In genomic region chr10:128540806-128541739, GRCh38 we compare ENCODE assay signal across 11 cellular contexts.
DNase-seq lines count a peak whose midpoint lies in the region; ATAC-seq and TF ChIP-seq lines count a peak whose summit lies in the region.
"Had no signal": no experiment of that assay in that cellular context is flagged by ENCODE, and none has a peak within 500 bp of the region (broad histone marks: within the 10 kb centered on the region; RNA-seq: fewer than 3 reads in every experiment).

No MANE protein-coding gene starts in this region.

- peak; percentile 9 for TF ChIP-seq CTCF in cardiac muscle cell (IDR thresholded peaks at IDR 0.05; ENCODE audit: low read depth, low read length)
- no peak for TF ChIP-seq CTCF in osteocyte (IDR thresholded peaks at IDR 0.05)

- ATAC-seq in effector memory CD8-positive, alpha-beta T cell (replicated peaks), result no peak

- no peak overlapping the region for H4K91ac ChIP-seq in neuronal stem cell (ENCODE audit: low read depth, low read length, poor library complexity)

- peak overlapping the region; percentile 2 for H3K4me3 ChIP-seq in cardiac muscle cell
- peak overlapping the region in 1 of 2 donors; percentile 72 for H3K4me3 ChIP-seq in neuronal stem cell (ENCODE audit: low read length in 2 of 2)

- H3K27me3 ChIP-seq in cardiac muscle cell (no peaks in the 10 kb centered on the region), neuronal stem cell (ENCODE audit: control insufficient read depth in 3 of 3, insufficient read depth in 3 of 3, low read depth in 1 of 3, low read length in 3 of 3) (peaks cover 0 to 36% (median 2%) of the 10 kb centered on the region in 3 experiments)

- H3K4me1 ChIP-seq in cardiac muscle cell (ENCODE audit: low read depth) (peaks cover 41% of the 10 kb centered on the region), neuronal stem cell (ENCODE audit: control insufficient read depth in 2 of 2, insufficient read depth in 1 of 2, low read depth in 1 of 2, low read length in 2 of 2) (peaks cover 0 to 3% of the 10 kb centered on the region in 2 donors)

- H3K18ac ChIP-seq in neuronal stem cell (ENCODE audit: low read length), result peak overlapping the region; percentile 79

- no peaks in the 10 kb centered on the region for H3K36me3 ChIP-seq in cardiac muscle cell
- H3K36me3 ChIP-seq in neuronal stem cell (replicated peaks in 1 of 2; ENCODE audit: control insufficient read depth in 2 of 2, insufficient read depth in 2 of 2, low read length in 2 of 2), result no peaks in the 10 kb centered on the region

- no CpG with 5 or more reads among the region's 45 CpGs for WGBS in neuronal stem cell (ENCODE audit: extremely low coverage in 2 of 2, insufficient read length in 2 of 2, insufficient replicate concordance in 1 of 2), 2 donors

- no peak overlapping the region for H3K23ac ChIP-seq in neuronal stem cell (ENCODE audit: low read depth, low read length, poor library complexity)

- no peak overlapping the region for H3K4ac ChIP-seq in neuronal stem cell (ENCODE audit: low read length)

- H3K27ac ChIP-seq in cardiac muscle cell, result peak overlapping the region; percentile 70
- H3K27ac ChIP-seq in neuronal stem cell (replicated peaks; ENCODE audit: low read length), result no peak overlapping the region

- no peak overlapping the region for H4K8ac ChIP-seq in neuronal stem cell (ENCODE audit: low read depth, low read length)

- peak overlapping the region; percentile 53 for H2AFZ ChIP-seq in neuronal stem cell (ENCODE audit: low read length)

- no peaks in the 10 kb centered on the region for H3K27me3 Mint-ChIP-seq in osteocyte (ENCODE audit: unreplicated experiment)
- H3K27me3 Mint-ChIP-seq in effector memory CD8-positive, alpha-beta T cell, result peaks cover 39 to 54% of the 10 kb centered on the region in 2 donors

- no peak overlapping the region for H2BK15ac ChIP-seq in neuronal stem cell (ENCODE audit: low read length)

- no peaks in the 10 kb centered on the region for H3K79me1 ChIP-seq in neuronal stem cell (ENCODE audit: low read depth, low read length)

- no peak overlapping the region for H3K14ac ChIP-seq in neuronal stem cell (ENCODE audit: low read length)

- peak overlapping the region; percentile 88 for H3K4me2 ChIP-seq in neuronal stem cell (ENCODE audit: insufficient read depth, low read length, poor library complexity, severe bottlenecking)

- no peak overlapping the region for H3K27ac Mint-ChIP-seq in osteocyte (ENCODE audit: unreplicated experiment)
- no peak overlapping the region for H3K27ac Mint-ChIP-seq in effector memory CD8-positive, alpha-beta T cell

- H3K9ac ChIP-seq in neuronal stem cell (ENCODE audit: low read depth, low read length, poor library complexity), result no peak overlapping the region

- H3K36me3 Mint-ChIP-seq in osteocyte (ENCODE audit: unreplicated experiment), result no peaks in the 10 kb centered on the region
- H3K36me3 Mint-ChIP-seq in effector memory CD8-positive, alpha-beta T cell (ENCODE audit: insufficient read depth), result no peaks in the 10 kb centered on the region

- DNase-seq in C1 segment of cervical spinal cord (lab: John Stamatoyannopoulos, UW) (peak in 8 of 14 donors; percentile 2 to 27 (median 6)), NCI-H2171 (lab: John Stamatoyannopoulos, UW) (peak; percentile 61), cardiac muscle cell (ENCODE audit: low read depth in 1 of 2, low spot score in 1 of 2) (peak; percentile 37 to 50), neuronal stem cell (ENCODE audit: low spot score) (peak; percentile 36), NCI-H82 (lab: John Stamatoyannopoulos, UW) (no peak), osteocyte (ENCODE audit: extremely low spot score, unreplicated experiment) (no peak), NCI-H187 treated with DMSO at 0.1 percent for 48 hours (lab: John Stamatoyannopoulos, UW) (no peak)
- DNase-seq in effector memory CD8-positive, alpha-beta T cell, result no peak
- DNase-seq: activated naive CD4-positive, alpha-beta T cell treated with anti-CD3 and anti-CD28 coated beads, Interleukin-2, amount 50 U/mL, for 16 hours; NCI-H1048; RPMI8226 had no signal

- H3K4me1 Mint-ChIP-seq in osteocyte (ENCODE audit: unreplicated experiment), result no peaks in the 10 kb centered on the region
- no peaks in the 10 kb centered on the region for H3K4me1 Mint-ChIP-seq in effector memory CD8-positive, alpha-beta T cell (ENCODE audit: low read depth in 2 of 2)

- H2AK5ac ChIP-seq in neuronal stem cell (ENCODE audit: low read depth, low read length), result no peak overlapping the region

- no peaks in the 10 kb centered on the region for H3K9me3 Mint-ChIP-seq in osteocyte (ENCODE audit: unreplicated experiment)
- H3K9me3 Mint-ChIP-seq in effector memory CD8-positive, alpha-beta T cell, result no peaks in the 10 kb centered on the region

- H2BK5ac ChIP-seq in neuronal stem cell (ENCODE audit: low read length), result no peak overlapping the region

- H3K9me3 ChIP-seq in cardiac muscle cell (ENCODE audit: low read depth) (no peaks in the 10 kb centered on the region), neuronal stem cell (replicated peaks in 1 of 2; ENCODE audit: control insufficient read depth in 2 of 2, insufficient read depth in 1 of 2, low read depth in 1 of 2, low read length in 2 of 2) (no peaks in the 10 kb centered on the region)

- no peak overlapping the region for H2BK120ac ChIP-seq in neuronal stem cell (ENCODE audit: low read depth, low read length)

- no peak overlapping the region for H3K4me3 Mint-ChIP-seq in osteocyte (ENCODE audit: unreplicated experiment)
- H3K4me3 Mint-ChIP-seq in effector memory CD8-positive, alpha-beta T cell, result no peak overlapping the region

- H2BK12ac ChIP-seq in neuronal stem cell (ENCODE audit: low read length), result no peak overlapping the region

Comparison
In these comparisons a context has a peak if more than half of its experiments do, and no peak if none do; other contexts are left out.
1. DNase-seq: peak in C1 segment of cervical spinal cord (8 of 14), NCI-H2171 (single experiment), cardiac muscle cell (2 of 2) and neuronal stem cell (single experiment); none in NCI-H82 (single experiment), osteocyte (single experiment), NCI-H187 treated with DMSO at 0.1 percent for 48 hours (single experiment) and effector memory CD8-positive, alpha-beta T cell (0 of 3).